Comparison of ENCODE assay signal across 9 cellular contexts in the genomic region with DNA sequence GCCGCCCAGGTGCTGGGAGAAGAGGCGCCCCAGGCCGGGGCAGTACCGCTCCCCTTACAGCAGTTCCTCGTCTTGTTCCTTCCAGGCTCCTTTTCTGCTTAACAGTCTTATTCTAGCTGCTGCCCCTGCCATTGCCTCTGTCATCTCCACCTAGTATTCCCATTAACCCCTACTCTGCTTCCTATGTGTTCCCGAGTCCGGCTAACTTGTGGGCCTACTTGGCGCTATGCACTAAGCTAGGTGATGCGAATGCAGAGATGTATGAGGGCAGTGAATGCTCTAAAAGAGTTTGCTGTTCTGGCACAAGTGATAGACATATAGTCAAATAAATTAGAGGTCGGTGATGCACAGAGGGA. TPM values are rescaled to one million over a fixed set of nuclear protein-coding genes. Genes with fewer than 3 reads are reported as not detected.
DNase-seq lines count a peak whose midpoint lies in the region; ATAC-seq and TF ChIP-seq lines count a peak whose summit lies in the region.
"Had no signal": no experiment of that assay in that cellular context is flagged by ENCODE, and none has a peak within 500 bp of the region (broad histone marks: within the 10 kb centered on the region; RNA-seq: fewer than 3 reads in every experiment).

No MANE protein-coding gene starts in this region.

- H2AFZ ChIP-seq in mesenchymal stem cell (ENCODE audit: low read depth, low read length) = peak overlapping the region; percentile 29

- H3K9me3 ChIP-seq in left ventricle myocardium inferior (replicated peaks) (no peaks in the 10 kb centered on the region), right atrium auricular region (no peaks in the 10 kb centered on the region), mesenchymal stem cell (ENCODE audit: control insufficient read depth, low read length) (no peaks in the 10 kb centered on the region), vagina (no peaks in the 10 kb centered on the region)

- H2BK12ac ChIP-seq in mesenchymal stem cell (ENCODE audit: low read length in 2 of 2) = no peak overlapping the region

- H4K91ac ChIP-seq in mesenchymal stem cell (ENCODE audit: low read length) = no peak overlapping the region

- ATAC-seq in activated naive CD8-positive, alpha-beta T cell treated with anti-CD3 and anti-CD28 coated beads, Interleukin-2, amount 10 ng/mL, durations not matched to agents 7 days and 5 days (ENCODE audit: low read depth) = no peak
- no peak for ATAC-seq in HG03175 (IDR thresholded peaks at IDR 0.05; ENCODE audit: unreplicated experiment)

- TF ChIP-seq CTCF in left ventricle myocardium inferior (IDR thresholded peaks at IDR 0.05; ENCODE audit: borderline replicate concordance) (no peak), right atrium auricular region (IDR thresholded peaks at IDR 0.05) (no peak), vagina (IDR thresholded peaks at IDR 0.05) (no peak)

- peaks cover 17% of the 10 kb centered on the region for H3K79me1 ChIP-seq in mesenchymal stem cell (replicated peaks; ENCODE audit: low read length, poor library complexity, severe bottlenecking)

- no peak overlapping the region for H3K23ac ChIP-seq in mesenchymal stem cell (ENCODE audit: low read length in 2 of 2)

- no peak overlapping the region for H3K4ac ChIP-seq in mesenchymal stem cell (ENCODE audit: low read depth in 1 of 2, low read length in 2 of 2)

- H3K9me3 Mint-ChIP-seq in activated naive CD8-positive, alpha-beta T cell treated with anti-CD3 and anti-CD28 coated beads, Interleukin-2, amount 10 ng/mL, durations not matched to agents 7 days and 5 days = no peaks in the 10 kb centered on the region

- H3K4me2 ChIP-seq in mesenchymal stem cell (ENCODE audit: low read length, poor library complexity, severe bottlenecking) = peak overlapping the region; percentile 99

- no peak overlapping the region for H3K18ac ChIP-seq in mesenchymal stem cell (ENCODE audit: low read depth in 1 of 2, low read length in 2 of 2)

- 38% methylated on average over 10 of the region's 10 CpGs for WGBS in mesenchymal stem cell

- peaks cover 15% of the 10 kb centered on the region for H3K27me3 Mint-ChIP-seq in activated naive CD8-positive, alpha-beta T cell treated with anti-CD3 and anti-CD28 coated beads, Interleukin-2, amount 10 ng/mL, durations not matched to agents 7 days and 5 days

- POLR2A ChIA-PET in activated naive CD8-positive, alpha-beta T cell treated with anti-CD3 and anti-CD28 coated beads, Interleukin-2, amount 10 ng/mL, durations not matched to agents 7 days and 5 days (lab: Charles Lee) = interaction anchor here (0.6 to 2.6 kb wide), 4 partner anchors 9 to 72 kb away, joined by 3 to 18 read pairs (median 8); a partner anchor contains a TSS

- no peaks in the 10 kb centered on the region for H3K27me3 ChIP-seq in left ventricle myocardium inferior (ENCODE audit: low read depth)
- no peaks in the 10 kb centered on the region for H3K27me3 ChIP-seq in right atrium auricular region
- H3K27me3 ChIP-seq in mesenchymal stem cell (ENCODE audit: control insufficient read depth in 1 of 2, insufficient read depth in 1 of 2, low read length in 2 of 2) = peaks cover 18 to 25% of the 10 kb centered on the region in 2 experiments
- H3K27me3 ChIP-seq in vagina = no peaks in the 10 kb centered on the region

- intact Hi-C loops in left ventricle myocardium inferior (cut with micrococcal nuclease) (no loop called here), vagina (cut with DNase I) (no loop called here)

- H3K27ac ChIP-seq in left ventricle myocardium inferior (replicated peaks) = no peak overlapping the region
- no peak overlapping the region for H3K27ac ChIP-seq in right atrium auricular region
- H3K27ac ChIP-seq in mesenchymal stem cell (ENCODE audit: low read length, poor library complexity, severe bottlenecking) = no peak overlapping the region
- H3K27ac ChIP-seq in vagina = no peak overlapping the region

- no peak overlapping the region for H2AK5ac ChIP-seq in mesenchymal stem cell (ENCODE audit: low read length, severe bottlenecking)

- H3K9ac ChIP-seq in mesenchymal stem cell (ENCODE audit: low read length) = peak overlapping the region; percentile 89

- H3K4me3 ChIP-seq in left ventricle myocardium inferior = peak overlapping the region; percentile 62
- peak overlapping the region in 1 of 2 donors; percentile 45 for H3K4me3 ChIP-seq in right atrium auricular region
- H3K4me3 ChIP-seq in mesenchymal stem cell (ENCODE audit: insufficient read depth in 1 of 2, low read depth in 1 of 2, low read length in 2 of 2) = peak overlapping the region in 1 of 2 experiments; percentile 87
- peak overlapping the region; percentile 35 to 45 for H3K4me3 ChIP-seq in vagina

- H3K4me1 ChIP-seq in left ventricle myocardium inferior (peaks cover 14% of the 10 kb centered on the region), right atrium auricular region (peaks cover 0 to 19% of the 10 kb centered on the region in 2 donors), mesenchymal stem cell (ENCODE audit: control insufficient read depth, insufficient read depth, low read depth, low read length) (peaks cover 8% of the 10 kb centered on the region), vagina (peaks cover 12% of the 10 kb centered on the region)

- H2BK15ac ChIP-seq in mesenchymal stem cell (ENCODE audit: low read depth, poor library complexity, severe bottlenecking) = no peak overlapping the region

- H3K36me3 ChIP-seq in left ventricle myocardium inferior (no peaks in the 10 kb centered on the region), right atrium auricular region (no peaks in the 10 kb centered on the region), mesenchymal stem cell (ENCODE audit: control insufficient read depth in 1 of 2, insufficient read depth in 2 of 2, low read depth in 1 of 2, low read length in 2 of 2) (peaks cover 0 to under 1% of the 10 kb centered on the region in 2 experiments), vagina (no peaks in the 10 kb centered on the region)

- H4K8ac ChIP-seq in mesenchymal stem cell (ENCODE audit: low read length) = no peak overlapping the region

- no peak overlapping the region for H3K14ac ChIP-seq in mesenchymal stem cell (ENCODE audit: low read length in 2 of 2)

- H2BK5ac ChIP-seq in mesenchymal stem cell (ENCODE audit: low read depth, low read length, poor library complexity, severe bottlenecking) = no peak overlapping the region

- peaks cover 12% of the 10 kb centered on the region for H3K36me3 Mint-ChIP-seq in activated naive CD8-positive, alpha-beta T cell treated with anti-CD3 and anti-CD28 coated beads, Interleukin-2, amount 10 ng/mL, durations not matched to agents 7 days and 5 days

- peak overlapping the region; percentile 97 for H3K4me3 Mint-ChIP-seq in activated naive CD8-positive, alpha-beta T cell treated with anti-CD3 and anti-CD28 coated beads, Interleukin-2, amount 10 ng/mL, durations not matched to agents 7 days and 5 days

- TF ChIP-seq POLR2A in vagina (IDR thresholded peaks at IDR 0.05) = no peak

- no peak overlapping the region for H2BK120ac ChIP-seq in mesenchymal stem cell (ENCODE audit: low read depth, low read length)

- peak overlapping the region; percentile 89 for H3K27ac Mint-ChIP-seq in activated naive CD8-positive, alpha-beta T cell treated with anti-CD3 and anti-CD28 coated beads, Interleukin-2, amount 10 ng/mL, durations not matched to agents 7 days and 5 days

- DNase-seq in left ventricle myocardium inferior = no peak
- DNase-seq in right atrium auricular region (ENCODE audit: low spot score) = no peak
- no peak for DNase-seq in activated naive CD8-positive, alpha-beta T cell treated with anti-CD3 and anti-CD28 coated beads, Interleukin-2, amount 10 ng/mL, durations not matched to agents 7 days and 5 days
- DNase-seq in mesenchymal stem cell = no peak
- DNase-seq in vagina (ENCODE audit: extremely low spot score in 2 of 2) = no peak
- DNase-seq in NCI-H446 treated with DMSO at 0.1 percent for 48 hours (lab: John Stamatoyannopoulos, UW) = no peak
- no peak for DNase-seq in NCI-H345 treated with DMSO at 0.1 percent for 48 hours (lab: John Stamatoyannopoulos, UW; ENCODE audit: unreplicated experiment)

- H3K4me1 Mint-ChIP-seq in activated naive CD8-positive, alpha-beta T cell treated with anti-CD3 and anti-CD28 coated beads, Interleukin-2, amount 10 ng/mL, durations not matched to agents 7 days and 5 days = peaks cover 14% of the 10 kb centered on the region

RNA-seq across cellular contexts. Expression of a gene that starts 0.3 kb away (rescaled TPM):
- total RNA-seq in left ventricle myocardium inferior = 0.36 TPM
- total RNA-seq in right atrium auricular region = 1 to 10 TPM in 1 of 2 donors, not detected in 1; 1.0 TPM
- 10 to 100 TPM; 26.1 to 30.3 TPM for total RNA-seq in activated naive CD8-positive, alpha-beta T cell treated with anti-CD3 and anti-CD28 coated beads, Interleukin-2, amount 10 ng/mL, durations not matched to agents 7 days and 5 days
- 1.6 TPM for polyA plus RNA-seq in mesenchymal stem cell (2013, experiment 1 of 2)
- 1.2 TPM for polyA plus RNA-seq in mesenchymal stem cell (2013, experiment 2 of 2)
- 2.9 TPM for total RNA-seq in vagina

RNA-seq across cellular contexts. Expression of a gene that starts 6.9 kb away (rescaled TPM):
- total RNA-seq in left ventricle myocardium inferior (not detected), right atrium auricular region (not detected), vagina (not detected)
- 10 to 100 TPM; 22.7 to 24.1 TPM for total RNA-seq in activated naive CD8-positive, alpha-beta T cell treated with anti-CD3 and anti-CD28 coated beads, Interleukin-2, amount 10 ng/mL, durations not matched to agents 7 days and 5 days
- not detected for polyA plus RNA-seq in mesenchymal stem cell (2013, experiment 1 of 2)
- not detected for polyA plus RNA-seq in mesenchymal stem cell (2013, experiment 2 of 2)
- total RNA-seq: bronchial epithelial cell had no signal

RNA-seq across cellular contexts. Expression of a gene that starts 18.9 kb away (rescaled TPM):
- total RNA-seq in left ventricle myocardium inferior (102 TPM), right atrium auricular region (10 to 100 TPM; 85.3 to 96.3 TPM), vagina (46.7 TPM)
- total RNA-seq in activated naive CD8-positive, alpha-beta T cell treated with anti-CD3 and anti-CD28 coated beads, Interleukin-2, amount 10 ng/mL, durations not matched to agents 7 days and 5 days = 10 to 100 TPM; 53.8 TPM
- 58.9 TPM for polyA plus RNA-seq in mesenchymal stem cell (2013, experiment 1 of 2)
- 58.1 TPM for polyA plus RNA-seq in mesenchymal stem cell (2013, experiment 2 of 2)

RNA-seq across cellular contexts. Expression of a gene that starts 28.6 kb away (rescaled TPM):
- total RNA-seq in left ventricle myocardium inferior (15.1 TPM), right atrium auricular region (10 to 100 TPM; 12.7 to 14.3 TPM), vagina (25.8 TPM)
- total RNA-seq in activated naive CD8-positive, alpha-beta T cell treated with anti-CD3 and anti-CD28 coated beads, Interleukin-2, amount 10 ng/mL, durations not matched to agents 7 days and 5 days = 10 to 100 TPM; 29.7 to 31.1 TPM
- polyA plus RNA-seq in mesenchymal stem cell (2013, experiment 1 of 2) = 24.8 TPM
- 25.4 TPM for polyA plus RNA-seq in mesenchymal stem cell (2013, experiment 2 of 2)

RNA-seq across cellular contexts. Expression of a gene that starts 46.6 kb away (rescaled TPM):
- total RNA-seq in left ventricle myocardium inferior (1.2 TPM), right atrium auricular region (1 to 10 TPM; 1.2 to 1.8 TPM), vagina (not detected)
- under 1 TPM in 1 of 2 experiments, not detected in 1; 0.17 TPM for total RNA-seq in activated naive CD8-positive, alpha-beta T cell treated with anti-CD3 and anti-CD28 coated beads, Interleukin-2, amount 10 ng/mL, durations not matched to agents 7 days and 5 days
- 0.07 TPM for polyA plus RNA-seq in mesenchymal stem cell (2013, experiment 1 of 2)
- polyA plus RNA-seq in mesenchymal stem cell (2013, experiment 2 of 2) = 0.07 TPM

Comparison
In these comparisons a context has a peak if more than half of its experiments do, and no peak if none do; other contexts are left out.
1. RNA of a gene that starts 6.9 kb away (total RNA-seq): 22.7 to 24.1 TPM in activated naive CD8-positive, alpha-beta T cell treated with anti-CD3 and anti-CD28 coated beads, Interleukin-2, amount 10 ng/mL, durations not matched to agents 7 days and 5 days; not detected in vagina (single experiment), not detected in left ventricle myocardium inferior (single experiment) and not detected in right atrium auricular region; every median in the first group is over 10 times any median in the second.